ENCODE assay signal across 23 cellular contexts in genomic region chr21:44564886-44565598, GRCh38. TPM values are rescaled to one million over a fixed set of nuclear protein-coding genes. Genes with fewer than 3 reads are reported as not detected.
A peak's percentile ranks its signal among the peaks of the same experiment; 100 is the strongest.
DNase-seq lines count a peak whose midpoint lies in the region; ATAC-seq and FAIRE-seq lines count a peak whose summit lies in the region.
"Had no signal": no experiment of that assay in that cellular context is flagged by ENCODE, and none has a peak within 500 bp of the region (broad histone marks: within the 10 kb centered on the region; RNA-seq: fewer than 3 reads in every experiment).

No MANE protein-coding gene starts in this region.

- peak; percentile 61 for FAIRE-seq in colon (lab: Jason Lieb, UNC)
- FAIRE-seq: frontal cortex had no signal

- H3K9me3 Mint-ChIP-seq in activated naive CD4-positive, alpha-beta T cell treated with anti-CD3 and anti-CD28 coated beads, Interleukin-2, amount 50 U/mL, for 24 hours = peaks cover 25% of the 10 kb centered on the region
- H3K9me3 Mint-ChIP-seq in T-helper 1 cell treated with Interleukin-12 subunit alpha and Interleukin-12 subunit beta and Interleukin-4 antibody, amounts not matched to agents 30 μg/mL and 1 μg/mL, for 36 hours = peaks cover 21% of the 10 kb centered on the region
- H3K9me3 Mint-ChIP-seq in stimulated activated naive CD8-positive, alpha-beta T cell treated with anti-CD3 and anti-CD28 coated beads, Interleukin-15, amount 100 ng/mL, for 72 hours = peaks cover 22 to 30% of the 10 kb centered on the region in 2 donors

- H3K36me3 Mint-ChIP-seq in activated naive CD4-positive, alpha-beta T cell treated with anti-CD3 and anti-CD28 coated beads, Interleukin-2, amount 50 U/mL, for 24 hours = peaks cover 11% of the 10 kb centered on the region
- peaks cover 3% of the 10 kb centered on the region for H3K36me3 Mint-ChIP-seq in T-helper 1 cell treated with Interleukin-12 subunit alpha and Interleukin-12 subunit beta and Interleukin-4 antibody, amounts not matched to agents 30 μg/mL and 1 μg/mL, for 36 hours (ENCODE audit: low read depth)

- H3K27ac Mint-ChIP-seq in activated naive CD4-positive, alpha-beta T cell treated with anti-CD3 and anti-CD28 coated beads, Interleukin-2, amount 50 U/mL, for 24 hours = peak overlapping the region; percentile 84
- peak overlapping the region; percentile 76 for H3K27ac Mint-ChIP-seq in T-helper 1 cell treated with Interleukin-12 subunit alpha and Interleukin-12 subunit beta and Interleukin-4 antibody, amounts not matched to agents 30 μg/mL and 1 μg/mL, for 36 hours
- peak overlapping the region in 1 of 2 donors; percentile 14 for H3K27ac Mint-ChIP-seq in stimulated activated naive CD8-positive, alpha-beta T cell treated with anti-CD3 and anti-CD28 coated beads, Interleukin-15, amount 100 ng/mL, for 72 hours

- H3K4me1 Mint-ChIP-seq in activated naive CD4-positive, alpha-beta T cell treated with anti-CD3 and anti-CD28 coated beads, Interleukin-2, amount 50 U/mL, for 24 hours = peaks cover 16% of the 10 kb centered on the region
- H3K4me1 Mint-ChIP-seq in T-helper 1 cell treated with Interleukin-12 subunit alpha and Interleukin-12 subunit beta and Interleukin-4 antibody, amounts not matched to agents 30 μg/mL and 1 μg/mL, for 36 hours (ENCODE audit: low read depth) = peaks cover 12% of the 10 kb centered on the region
- peaks cover 14% of the 10 kb centered on the region for H3K4me1 Mint-ChIP-seq in stimulated activated naive CD8-positive, alpha-beta T cell treated with anti-CD3 and anti-CD28 coated beads, Interleukin-15, amount 100 ng/mL, for 72 hours

- H3K4me3 Mint-ChIP-seq in activated naive CD4-positive, alpha-beta T cell treated with anti-CD3 and anti-CD28 coated beads, Interleukin-2, amount 50 U/mL, for 24 hours = peak overlapping the region; percentile 6
- H3K4me3 Mint-ChIP-seq in T-helper 1 cell treated with Interleukin-12 subunit alpha and Interleukin-12 subunit beta and Interleukin-4 antibody, amounts not matched to agents 30 μg/mL and 1 μg/mL, for 36 hours = peak overlapping the region; percentile 36
- H3K4me3 Mint-ChIP-seq in stimulated activated naive CD8-positive, alpha-beta T cell treated with anti-CD3 and anti-CD28 coated beads, Interleukin-15, amount 100 ng/mL, for 72 hours = peak overlapping the region; percentile 18 to 55

- H3K27me3 Mint-ChIP-seq in activated naive CD4-positive, alpha-beta T cell treated with anti-CD3 and anti-CD28 coated beads, Interleukin-2, amount 50 U/mL, for 24 hours = no peaks in the 10 kb centered on the region
- peaks cover 24% of the 10 kb centered on the region for H3K27me3 Mint-ChIP-seq in T-helper 1 cell treated with Interleukin-12 subunit alpha and Interleukin-12 subunit beta and Interleukin-4 antibody, amounts not matched to agents 30 μg/mL and 1 μg/mL, for 36 hours (ENCODE audit: low read depth)
- H3K27me3 Mint-ChIP-seq in stimulated activated naive CD8-positive, alpha-beta T cell treated with anti-CD3 and anti-CD28 coated beads, Interleukin-15, amount 100 ng/mL, for 72 hours = no peaks in the 10 kb centered on the region

- peak; percentile 60 for ATAC-seq in stimulated activated naive CD8-positive, alpha-beta T cell treated with anti-CD3 and anti-CD28 coated beads, Interleukin-15, amount 100 ng/mL, for 72 hours
- ATAC-seq in GM19023 (IDR thresholded peaks at IDR 0.05; ENCODE audit: unreplicated experiment) = no peak
- ATAC-seq: right cardiac atrium had no signal

- no peak for DNase-seq in activated naive CD4-positive, alpha-beta T cell (lab: John Stamatoyannopoulos, UW)
- DNase-seq in stimulated activated naive CD8-positive, alpha-beta T cell treated with anti-CD3 and anti-CD28 coated beads, Interleukin-15, amount 100 ng/mL, for 72 hours = no peak
- DNase-seq in mesenteric fat pad (ENCODE audit: low spot score) (no peak), NCI-H2029 (lab: John Stamatoyannopoulos, UW) (no peak)
- DNase-seq: activated CD8-positive, alpha-beta memory T cell treated with anti-CD3 and anti-CD28 coated beads for 24 hours; anterior cingulate cortex; caudate nucleus; DND-41; MM.1S; NCI-H1436 treated with DMSO at 0.1 percent for 48 hours; NCI-H2171 treated with DMSO at 0.1 percent for 48 hours; NCI-H748 treated with DMSO at 0.1 percent for 48 hours; right cardiac atrium; Right ventricle myocardium superior had no signal

RNA-seq across cellular contexts. Expression of gene KRTAP10-3, which starts 6.4 kb away (rescaled TPM):
- total RNA-seq in mesenteric fat pad = not detected
- total RNA-seq: frontal cortex, H4, kidney epithelial cell, lung, osteocyte, right cardiac atrium, Right ventricle myocardium superior had no signal

RNA-seq across cellular contexts. Expression of gene KRTAP10-4, which starts 8.5 kb away (rescaled TPM):
- not detected for total RNA-seq in mesenteric fat pad
- total RNA-seq: frontal cortex, H4, kidney epithelial cell, lung, osteocyte, right cardiac atrium, Right ventricle myocardium superior had no signal

RNA-seq across cellular contexts. Expression of gene KRTAP10-2, which starts 13.7 kb away (rescaled TPM):
- not detected for total RNA-seq in mesenteric fat pad
- total RNA-seq: frontal cortex, H4, kidney epithelial cell, lung, osteocyte, right cardiac atrium, Right ventricle myocardium superior had no signal

RNA-seq across cellular contexts. Expression of gene KRTAP10-5, which starts 15.4 kb away (rescaled TPM):
- total RNA-seq in mesenteric fat pad = not detected
- total RNA-seq: frontal cortex, H4, kidney epithelial cell, lung, osteocyte, right cardiac atrium, Right ventricle myocardium superior had no signal

RNA-seq across cellular contexts. Expression of gene KRTAP10-1, which starts 25.0 kb away (rescaled TPM):
- total RNA-seq in mesenteric fat pad = not detected
- total RNA-seq: frontal cortex, H4, kidney epithelial cell, lung, osteocyte, right cardiac atrium, Right ventricle myocardium superior had no signal
